1 cellular context compared by ENCODE assay signal in genomic region chr1:185862235-185862634, GRCh38.
TF ChIP-seq lines count a peak whose summit lies in the region.

No MANE protein-coding gene starts in this region.

TF ChIP-seq in HepG2, 621 proteins besides CTCF, POLR2A, EP300 and RAD21 (continued from another document):
- no peak for TF ChIP-seq ZNF275 (CRISPR knock-in tag; IDR thresholded peaks at IDR 0.05; ENCODE audit: borderline replicate concordance)
- no peak for TF ChIP-seq ZC3H4 (CRISPR knock-in tag; IDR thresholded peaks at IDR 0.05; ENCODE audit: borderline replicate concordance)
- no peak for TF ChIP-seq JUNB (CRISPR knock-in tag; IDR thresholded peaks at IDR 0.05; ENCODE audit: borderline replicate concordance)
- TF ChIP-seq MAFF (IDR thresholded peaks at IDR 0.05; ENCODE audit: low read depth, low read length) = peak; percentile 38; the same call in 1 of the 2 replicates
- no peak for TF ChIP-seq ZNF800 (CRISPR knock-in tag; IDR thresholded peaks at IDR 0.05)
- no peak for TF ChIP-seq SAP130 (CRISPR knock-in tag; IDR thresholded peaks at IDR 0.05; ENCODE audit: low read depth)
- TF ChIP-seq NBN (conservative IDR thresholded peaks at IDR 0.05) = no peak
